ENCODE assay signal across 24 cellular contexts in genomic region chr2:190682168-190682567, GRCh38. TPM values are rescaled to one million over a fixed set of nuclear protein-coding genes. Genes with fewer than 3 reads are reported as not detected.
A peak's percentile ranks its signal among the peaks of the same experiment; 100 is the strongest.
DNase-seq lines count a peak whose midpoint lies in the region; ATAC-seq and TF ChIP-seq lines count a peak whose summit lies in the region.
"Had no signal": no experiment of that assay in that cellular context is flagged by ENCODE, and none has a peak within 500 bp of the region (broad histone marks: within the 10 kb centered on the region; RNA-seq: fewer than 3 reads in every experiment).

No MANE protein-coding gene starts in this region.

- H3K27ac ChIP-seq in GM23338 (ENCODE audit: low read depth) (no peak overlapping the region), Panc1 (ENCODE audit: low read length) (no peak overlapping the region), thyroid gland (no peak overlapping the region)
- H3K27ac ChIP-seq: lower lobe of right lung, pancreas had no signal

- no peaks in the 10 kb centered on the region for H3K36me3 Mint-ChIP-seq in GM23338 (ENCODE audit: low read depth)
- peaks cover 30% of the 10 kb centered on the region for H3K36me3 Mint-ChIP-seq in T-cell

- H2AFZ ChIP-seq in GM23338, result no peak overlapping the region

- no peak for DNase-seq in GM23338 (ENCODE audit: low spot score)
- peak; percentile 12 for DNase-seq in Panc1 (ENCODE audit: low read depth, low spot score)
- peak; percentile 71 to 75 for DNase-seq in dermis microvascular lymphatic vessel endothelial cell (ENCODE audit: low read depth in 2 of 2)
- DNase-seq in non-pigmented ciliary epithelial cell (ENCODE audit: low read depth), result peak; percentile 23
- DNase-seq in NCI-H2081 (lab: John Stamatoyannopoulos, UW), result no peak
- no peak for DNase-seq in thyroid gland
- DNase-seq in T-cell, result no peak
- DNase-seq: activated naive CD4-positive, alpha-beta T cell treated with anti-CD3 and anti-CD28 coated beads, Interleukin-2, amount 10 ng/mL, durations not matched to agents 7 days and 5 days; activated T-cell treated with anti-CD3 and anti-CD28 coated beads for 4 hours; cortex of kidney; DND-41; erythroblast; H7; head of caudate nucleus; immature natural killer cell; lower lobe of right lung; naive B cell; NCI-H2029; NCI-H526; OCI-M1; pancreas; stimulated activated CD4-positive, alpha-beta T cell treated with anti-CD3 and anti-CD28 coated beads, Interleukin-2, amount 100 ng/mL, for 24 hours; stimulated activated naive CD8-positive, alpha-beta T cell treated with anti-CD3 and anti-CD28 coated beads, Interleukin-15, amount 100 ng/mL, for 72 hours had no signal

- no peaks in the 10 kb centered on the region for H3K36me3 ChIP-seq in GM23338 (ENCODE audit: insufficient read depth)
- peaks cover 10% of the 10 kb centered on the region for H3K36me3 ChIP-seq in Panc1 (ENCODE audit: control insufficient read depth, insufficient read depth, low read length)
- no peaks in the 10 kb centered on the region for H3K36me3 ChIP-seq in thyroid gland
- H3K36me3 ChIP-seq: pancreas had no signal

- H3K9me2 ChIP-seq in GM23338 (ENCODE audit: insufficient read depth), result no peaks in the 10 kb centered on the region

- H3K4me1 Mint-ChIP-seq in GM23338, result peaks cover 59% of the 10 kb centered on the region
- peaks cover 27 to 32% (median 28%) of the 10 kb centered on the region in 3 donors for H3K4me1 Mint-ChIP-seq in T-cell

- no peaks in the 10 kb centered on the region for H3K27me3 ChIP-seq in GM23338 (ENCODE audit: insufficient read depth)
- H3K27me3 ChIP-seq in Panc1 (ENCODE audit: control insufficient read depth, insufficient read depth, low read length), result no peaks in the 10 kb centered on the region
- H3K27me3 ChIP-seq in thyroid gland, result no peaks in the 10 kb centered on the region
- H3K27me3 ChIP-seq: pancreas had no signal

- TF ChIP-seq CTCF in GM23338 (conservative IDR thresholded peaks at IDR 0.05; ENCODE audit: low read depth in 2 of 2) (no peak), Panc1 (IDR thresholded peaks at IDR 0.05) (no peak), thyroid gland (IDR thresholded peaks at IDR 0.05) (no peak)

- in situ Hi-C loops in Panc1 (cut with HindIII; ENCODE audit: low pct_unique_long_range_greater_than_20kb, low sequenced_read_pairs), result no loop called here

- no peak overlapping the region for H3K4me2 ChIP-seq in GM23338

- H3K27me3 Mint-ChIP-seq in GM23338 (ENCODE audit: insufficient read depth, low read depth, poor library complexity), result no peaks in the 10 kb centered on the region
- H3K27me3 Mint-ChIP-seq in T-cell, result no peaks in the 10 kb centered on the region
- H3K27me3 Mint-ChIP-seq: activated naive CD4-positive, alpha-beta T cell treated with anti-CD3 and anti-CD28 coated beads, Interleukin-2, amount 10 ng/mL, durations not matched to agents 7 days and 5 days; naive B cell; stimulated activated naive CD8-positive, alpha-beta T cell treated with anti-CD3 and anti-CD28 coated beads, Interleukin-15, amount 100 ng/mL, for 72 hours; type B pancreatic cell had no signal

- H3K9me3 ChIP-seq in Panc1 (ENCODE audit: control insufficient read depth, insufficient read depth, low read depth, low read length) (no peaks in the 10 kb centered on the region), thyroid gland (no peaks in the 10 kb centered on the region)
- H3K9me3 ChIP-seq: lower lobe of right lung, pancreas had no signal

- intact Hi-C loops in Panc1 (cut with micrococcal nuclease; ENCODE audit: unreplicated experiment) (no loop called here), thyroid gland (cut with DNase I) (no loop called here)

- H3K4me1 ChIP-seq in GM23338 (ENCODE audit: insufficient read depth), result peaks cover 53% of the 10 kb centered on the region
- H3K4me1 ChIP-seq in Panc1 (ENCODE audit: control insufficient read depth, insufficient read depth, low read length), result peaks cover 4% of the 10 kb centered on the region; the same call in 1 of the 2 replicates
- H3K4me1 ChIP-seq in thyroid gland, result peaks cover 0 to 7% of the 10 kb centered on the region in 2 donors
- H3K4me1 ChIP-seq: lower lobe of right lung had no signal

- no peaks in the 10 kb centered on the region for H3F3A ChIP-seq in GM23338 (replicated peaks; ENCODE audit: low read depth)

- no peak for TF ChIP-seq POLR2A in thyroid gland (IDR thresholded peaks at IDR 0.05)

- 0 out of 2 replicates have a peak overlapping the region, but pooled peaks have one; percentile 8 for H3K27ac Mint-ChIP-seq in GM23338
- no peak overlapping the region for H3K27ac Mint-ChIP-seq in T-cell
- H3K27ac Mint-ChIP-seq: activated naive CD4-positive, alpha-beta T cell treated with anti-CD3 and anti-CD28 coated beads, Interleukin-2, amount 10 ng/mL, durations not matched to agents 7 days and 5 days; immature natural killer cell; naive B cell; stimulated activated naive CD8-positive, alpha-beta T cell treated with anti-CD3 and anti-CD28 coated beads, Interleukin-15, amount 100 ng/mL, for 72 hours; type B pancreatic cell had no signal

- CTCF ChIA-PET in Panc1 (lab: Charles Lee) (no interaction called here), T-cell (lab: Charles Lee) (interaction anchor here in 1 of 2 donors (0.5 to 1.4 kb wide), 3 partner anchors 51 to 301 kb away, joined by 3 to 5 read pairs (median 4); no protein-coding TSS in a partner anchor)

- no TSS peak for BruUV-seq in Panc1 (replicated peaks; lab: Mats Ljungman, UMichigan)

- H3K79me2 ChIP-seq in GM23338 (replicated peaks; ENCODE audit: insufficient read depth), result no peaks in the 10 kb centered on the region

- H3K4me3 Mint-ChIP-seq in GM23338, result no peak overlapping the region
- no peak overlapping the region for H3K4me3 Mint-ChIP-seq in T-cell
- H3K4me3 Mint-ChIP-seq: activated naive CD4-positive, alpha-beta T cell treated with anti-CD3 and anti-CD28 coated beads, Interleukin-2, amount 10 ng/mL, durations not matched to agents 7 days and 5 days; immature natural killer cell; naive B cell; stimulated activated naive CD8-positive, alpha-beta T cell treated with anti-CD3 and anti-CD28 coated beads, Interleukin-15, amount 100 ng/mL, for 72 hours; type B pancreatic cell had no signal

- no peaks in the 10 kb centered on the region for H4K20me1 ChIP-seq in GM23338 (replicated peaks; ENCODE audit: insufficient read depth)

- POLR2A ChIA-PET in Panc1 (lab: Charles Lee) (no interaction called here), T-cell (lab: Charles Lee) (no interaction called here)

- ATAC-seq in GM23338 (no peak), Panc1 (no peak), T-cell (replicated peaks in 1 of 4) (no peak)
- ATAC-seq: lower lobe of right lung; pancreas; stimulated activated naive CD8-positive, alpha-beta T cell treated with anti-CD3 and anti-CD28 coated beads, Interleukin-15, amount 100 ng/mL, for 72 hours had no signal

- no peak overlapping the region for H3K4me3 ChIP-seq in GM23338
- no peak overlapping the region for H3K4me3 ChIP-seq in Panc1 (ENCODE audit: low read depth in 2 of 2, low read length in 2 of 2)
- H3K4me3 ChIP-seq in thyroid gland (replicated peaks in 1 of 3), result no peak overlapping the region
- H3K4me3 ChIP-seq: lower lobe of right lung, pancreas had no signal

- H3K9me3 Mint-ChIP-seq in GM23338, result no peaks in the 10 kb centered on the region
- no peaks in the 10 kb centered on the region for H3K9me3 Mint-ChIP-seq in T-cell
- H3K9me3 Mint-ChIP-seq: activated naive CD4-positive, alpha-beta T cell treated with anti-CD3 and anti-CD28 coated beads, Interleukin-2, amount 10 ng/mL, durations not matched to agents 7 days and 5 days; immature natural killer cell; naive B cell; stimulated activated naive CD8-positive, alpha-beta T cell treated with anti-CD3 and anti-CD28 coated beads, Interleukin-15, amount 100 ng/mL, for 72 hours had no signal

- WGBS in thyroid gland, 2 donors, result 87% methylated on average over 5 of the region's 5 CpGs

TF ChIP-seq in GM23338, 12 proteins besides CTCF, POLR2A, EP300 and RAD21 (continues in another document):
- TF ChIP-seq JUNB (IDR thresholded peaks at IDR 0.05; ENCODE audit: unreplicated experiment) (no peak), ZNF331 (CRISPR knock-in tag; IDR thresholded peaks at IDR 0.05; ENCODE audit: low read depth) (no peak)

RNA-seq across cellular contexts. Expression of gene NAB1, which starts 33.3 kb away (rescaled TPM):
- 35.9 and 40.2 TPM in 2 replicates for total RNA-seq in GM23338 (2014; rRNA removed; shearing (Covaris generic))
- 8.3 and 10.4 TPM in 2 replicates for polyA plus RNA-seq in GM23338 (2016; fragmentation: Nextera tagmentation; extraction: Ambion mirVana)
- total RNA-seq in Panc1 (2021; ENCODE audit: unreplicated experiment) (40.2 TPM), dermis microvascular lymphatic vessel endothelial cell (24.1 and 34.8 TPM in 2 replicates), thyroid gland (10 to 100 TPM; 64.1 to 90.8 (median 83.0) TPM), T-cell (10 to 100 TPM; 17.7 to 22.1 (median 19.2) TPM)
- polyA plus RNA-seq in Panc1 (2012; ENCODE audit: insufficient read length), result 25.1 TPM

Comparison
In these comparisons a context has a peak if more than half of its experiments do, and no peak if none do; other contexts are left out.
1. DNase-seq: peak in Panc1 (single experiment), dermis microvascular lymphatic vessel endothelial cell (2 of 2) and non-pigmented ciliary epithelial cell (single experiment); none in GM23338 (single experiment), NCI-H2081 (0 of 2), thyroid gland (0 of 2) and T-cell (0 of 34).